In the genomic region with DNA sequence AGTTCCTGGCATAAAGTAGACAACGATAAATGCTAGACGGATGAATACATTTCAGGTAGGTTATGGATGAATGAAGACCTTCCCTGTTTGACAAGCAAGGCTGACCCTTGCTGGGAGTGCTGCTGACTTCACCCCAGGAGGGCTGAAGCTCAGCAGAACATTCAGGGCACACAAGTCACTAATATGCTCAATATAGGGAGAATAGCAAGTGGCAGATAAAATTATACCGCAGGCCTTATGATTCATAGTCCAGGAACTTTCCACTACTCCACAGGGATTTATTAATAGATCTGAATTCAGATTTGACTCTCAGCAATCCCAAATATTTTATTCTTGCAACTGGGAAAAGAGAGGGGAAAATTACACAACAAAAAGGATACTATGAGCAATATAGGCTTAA, we compare ENCODE assay signal across 12 cellular contexts. TPM values are rescaled to one million over a fixed set of nuclear protein-coding genes. Genes with fewer than 3 reads are reported as not detected.
DNase-seq lines count a peak whose midpoint lies in the region; ATAC-seq and TF ChIP-seq lines count a peak whose summit lies in the region.
"Had no signal": no experiment of that assay in that cellular context is flagged by ENCODE, and none has a peak within 500 bp of the region (broad histone marks: within the 10 kb centered on the region; RNA-seq: fewer than 3 reads in every experiment).

No MANE protein-coding gene starts in this region.

- intact Hi-C loops in colonic mucosa (cut with DNase I): no loop called here

- H3K27ac ChIP-seq in colonic mucosa (peak overlapping the region; percentile 24), muscle layer of colon (ENCODE audit: low read depth, low read length) (peak overlapping the region; percentile 55)
- H3K27ac ChIP-seq: BLaER1, right lobe of liver had no signal

- H3K36me3 ChIP-seq in MG63 (no peaks in the 10 kb centered on the region), colonic mucosa (no peaks in the 10 kb centered on the region), muscle layer of colon (ENCODE audit: insufficient read depth, low read length) (no peaks in the 10 kb centered on the region)
- H3K36me3 ChIP-seq: right lobe of liver had no signal

- DNase-seq in AG04449 (ENCODE audit: low read depth, low spot score) (peak; percentile 66), MG63 (peak; percentile 52), colonic mucosa (no peak), NK-92 (lab: John Stamatoyannopoulos, UW; ENCODE audit: unreplicated experiment) (no peak)
- no peak for DNase-seq in activated naive CD4-positive, alpha-beta T cell treated with Interleukin-2 at 50 U/mL for 16 hours
- DNase-seq: NCI-H1436, right lobe of liver had no signal

- peaks cover 8% of the 10 kb centered on the region for H3K9me3 ChIP-seq in MG63
- H3K9me3 ChIP-seq in colonic mucosa: no peaks in the 10 kb centered on the region
- H3K9me3 ChIP-seq in muscle layer of colon (ENCODE audit: low read length): no peaks in the 10 kb centered on the region
- H3K9me3 ChIP-seq: right lobe of liver had no signal

- CTCF ChIA-PET in AG04449 (lab: Yijun Ruan, JAX): interaction anchor here (0.9 to 3.0 kb wide), 6 partner anchors 14 to 216 kb away, joined by 3 to 8 read pairs (median 4); partner anchors contain the start of gene PHAX

- POLR2A ChIA-PET in AG04449 (lab: Yijun Ruan, JAX): interaction anchor here (0.9 kb wide), 1 partner anchor 38 kb away, joined by 3 read pairs; the partner anchor contains the start of gene GRAMD2B

- no peaks in the 10 kb centered on the region for H3K27me3 ChIP-seq in MG63
- no peaks in the 10 kb centered on the region for H3K27me3 ChIP-seq in colonic mucosa
- no peaks in the 10 kb centered on the region for H3K27me3 ChIP-seq in muscle layer of colon (ENCODE audit: control insufficient read depth in 1 of 2, insufficient read depth in 2 of 2, low read length in 2 of 2)
- H3K27me3 ChIP-seq: BLaER1, right lobe of liver had no signal

- H3K4me3 ChIP-seq in AG04449 (ENCODE audit: low read depth, low read length): no peak overlapping the region
- no peak overlapping the region for H3K4me3 ChIP-seq in MG63
- H3K4me3 ChIP-seq in colonic mucosa: no peak overlapping the region
- H3K4me3 ChIP-seq in muscle layer of colon (ENCODE audit: low read depth in 1 of 2, low read length in 2 of 2): no peak overlapping the region
- H3K4me3 ChIP-seq: BLaER1, right lobe of liver had no signal

- ATAC-seq in HG02973 (IDR thresholded peaks at IDR 0.05; ENCODE audit: unreplicated experiment): no peak
- no peak for ATAC-seq in GM21381 (IDR thresholded peaks at IDR 0.05; ENCODE audit: unreplicated experiment)
- ATAC-seq: stimulated activated effector memory CD8-positive, alpha-beta T cell treated with anti-CD3 and anti-CD28 coated beads, Interleukin-12 subunit alpha, Interleukin-12 subunit beta, amount 100 ng/mL, for 72 hours had no signal

- H3K9ac ChIP-seq in colonic mucosa (ENCODE audit: low read depth in 2 of 2, low read length in 2 of 2) (peak overlapping the region in 1 of 2 donors; percentile 12), muscle layer of colon (ENCODE audit: low read length) (no peak overlapping the region)
- H3K9ac ChIP-seq: BLaER1 had no signal

- no peak for TF ChIP-seq CTCF in AG04449 (IDR thresholded peaks at IDR 0.05; ENCODE audit: insufficient read depth, low read length, missing control alignments)
- no peak for TF ChIP-seq CTCF in colonic mucosa (IDR thresholded peaks at IDR 0.05)

- H3K4me1 ChIP-seq in colonic mucosa (peaks cover 6% of the 10 kb centered on the region), muscle layer of colon (ENCODE audit: insufficient read depth, low read length) (peaks cover 45% of the 10 kb centered on the region)
- H3K4me1 ChIP-seq: BLaER1 had no signal

RNA-seq across cellular contexts. Expression of gene GRAMD2B, which starts 38.2 kb away (rescaled TPM):
- total RNA-seq in MG63 (2014; rRNA removed; shearing (Covaris generic); ENCODE audit: low replicate concordance): 6.2 and 30.3 TPM in 2 replicates
- 10 to 100 TPM; 30.9 to 60.4 TPM for total RNA-seq in colonic mucosa

Comparison
In these comparisons a context has a peak if more than half of its experiments do, and no peak if none do; other contexts are left out.
1. DNase-seq: peak in AG04449 (single experiment) and MG63 (single experiment); none in colonic mucosa (single experiment), NK-92 (single experiment) and activated naive CD4-positive, alpha-beta T cell treated with Interleukin-2 at 50 U/mL for 16 hours (single experiment).